ENCODE assay signal across 1 cellular context in genomic region chr4:76232681-76233080, GRCh38.
TF ChIP-seq lines count a peak whose summit lies in the region.

No MANE protein-coding gene starts in this region.

TF ChIP-seq in A549, 52 proteins besides CTCF, POLR2A, EP300 and RAD21:
- no peak for TF ChIP-seq REST (IDR thresholded peaks at IDR 0.05)
- no peak for TF ChIP-seq FOSB (CRISPR knock-in tag; IDR thresholded peaks at IDR 0.05)
- peak; percentile 26 for TF ChIP-seq MAFK (IDR thresholded peaks at IDR 0.05; ENCODE audit: partially characterized antibody)
- no peak for TF ChIP-seq HOXA7 (CRISPR knock-in tag; IDR thresholded peaks at IDR 0.05)
- TF ChIP-seq ZFP36 (IDR thresholded peaks at IDR 0.05; ENCODE audit: borderline replicate concordance, partially characterized antibody) = no peak
- no peak for TF ChIP-seq FOXS1 (CRISPR knock-in tag; IDR thresholded peaks at IDR 0.05)
- TF ChIP-seq HOXB5 (CRISPR knock-in tag; IDR thresholded peaks at IDR 0.05) = no peak
- no peak for TF ChIP-seq NFE2L2 (conservative IDR thresholded peaks at IDR 0.05; ENCODE audit: low read length)
- no peak for TF ChIP-seq POLR2AphosphoS2 (conservative IDR thresholded peaks at IDR 0.05; ENCODE audit: low read length)
